23 cellular contexts compared by ENCODE assay signal in genomic region chr9:137748741-137749140, GRCh38.
"Had no signal": no experiment of that assay in that cellular context is flagged by ENCODE, and none has a peak within 500 bp of the region (broad histone marks: within the 10 kb centered on the region; RNA-seq: fewer than 3 reads in every experiment).

No MANE protein-coding gene starts in this region.

- H3K27ac Mint-ChIP-seq: activated CD8-positive, alpha-beta T cell treated with anti-CD3 and anti-CD28 coated beads for 36 hours; activated naive CD8-positive, alpha-beta T cell treated with anti-CD3 and anti-CD28 coated beads, Interleukin-2, amount 50 U/mL, for 24 hours; T-cell had no signal

- H3K9me3 Mint-ChIP-seq: activated CD8-positive, alpha-beta T cell treated with anti-CD3 and anti-CD28 coated beads for 36 hours; activated naive CD8-positive, alpha-beta T cell treated with anti-CD3 and anti-CD28 coated beads, Interleukin-2, amount 50 U/mL, for 24 hours; activated T-cell treated with anti-CD3 and anti-CD28 coated beads, Interleukin-2, amount 50 U/mL, for 72 hours; T-cell had no signal

- H3K4me1 ChIP-seq: ascending aorta, body of pancreas had no signal

- H3K27me3 Mint-ChIP-seq: activated CD8-positive, alpha-beta T cell treated with anti-CD3 and anti-CD28 coated beads for 36 hours; activated naive CD8-positive, alpha-beta T cell treated with anti-CD3 and anti-CD28 coated beads, Interleukin-2, amount 50 U/mL, for 24 hours; T-cell had no signal

- H3K4me3 ChIP-seq: ascending aorta, body of pancreas, K562, PC-9 had no signal

- ATAC-seq: activated CD8-positive, alpha-beta T cell treated with anti-CD3 and anti-CD28 coated beads for 36 hours; activated naive CD4-positive, alpha-beta T cell treated with anti-CD3 and anti-CD28 coated beads, Interleukin-2, amount 50 U/mL, for 72 hours; activated naive CD8-positive, alpha-beta T cell treated with anti-CD3 and anti-CD28 coated beads, Interleukin-2, amount 50 U/mL, for 24 hours; activated T-cell treated with anti-CD3 and anti-CD28 coated beads, Interleukin-2, amount 50 U/mL, for 72 hours; body of pancreas; K562; T-cell had no signal

- H3K27ac ChIP-seq: ascending aorta, body of pancreas, PC-9, VCaP had no signal

- H3K4me3 Mint-ChIP-seq: activated CD8-positive, alpha-beta T cell treated with anti-CD3 and anti-CD28 coated beads for 36 hours; activated naive CD8-positive, alpha-beta T cell treated with anti-CD3 and anti-CD28 coated beads, Interleukin-2, amount 50 U/mL, for 24 hours; activated T-cell treated with anti-CD3 and anti-CD28 coated beads, Interleukin-2, amount 50 U/mL, for 72 hours; T-cell had no signal

- DNase-seq: activated CD4-positive, CD25-positive, alpha-beta regulatory T cell; activated CD8-positive, alpha-beta memory T cell treated with anti-CD3 and anti-CD28 coated beads, Interleukin-2, amount 50 U/mL, for 4 hours; activated CD8-positive, alpha-beta T cell treated with anti-CD3 and anti-CD28 coated beads for 36 hours; activated naive CD4-positive, alpha-beta T cell treated with Interleukin-2 at 50 U/mL for 16 hours; activated naive CD8-positive, alpha-beta T cell treated with anti-CD3 and anti-CD28 coated beads, Interleukin-2, amount 50 U/mL, for 24 hours; activated T-cell treated with anti-CD3 and anti-CD28 coated beads, Interleukin-2, amount 50 U/mL, for 72 hours; amniotic stem cell; body of pancreas; central memory CD4-positive, alpha-beta T cell; Karpas-422; NCI-H1092; NCI-H1417; NCI-H1930; NCI-H2107; NCI-H510A treated with DMSO at 0.1 percent for 48 hours; NCI-H69; PC-9; SIG-M5; T-cell had no signal

- H3K27me3 ChIP-seq: ascending aorta, body of pancreas had no signal

- H3K9me3 ChIP-seq: ascending aorta, body of pancreas had no signal
